ENCODE assay signal across 8 cellular contexts in genomic region chr2:20446280-20446916, GRCh38. TPM values are rescaled to one million over a fixed set of nuclear protein-coding genes. Genes with fewer than 3 reads are reported as not detected.
DNase-seq lines count a peak whose midpoint lies in the region; ATAC-seq and TF ChIP-seq lines count a peak whose summit lies in the region.

No MANE protein-coding gene starts in this region.

- no peak for ATAC-seq in activated T-helper 17 cell treated with anti-CD3 and anti-CD28 coated beads, Interleukin-2, amount 50 U/mL, for 72 hours (replicated peaks)
- no peak for ATAC-seq in stimulated activated memory B cell treated with anti-CD40 and anti-IgM and Interleukin-4, amounts not matched to agents 10 μg/mL and 1 μg/mL and 100 μg/mL, for 72 hours

- DNase-seq in HL-60 (ENCODE audit: low read depth in 1 of 2, low spot score in 1 of 2) (no peak), GM10266 (ENCODE audit: extremely low spot score) (no peak), NCI-H2081 (lab: John Stamatoyannopoulos, UW) (no peak), RPMI8226 (no peak)
- DNase-seq in stimulated activated CD4-positive, alpha-beta T cell treated with anti-CD3 and anti-CD28 coated beads, Interleukin-12 subunit alpha, Interleukin-12 subunit beta, amount 100 ng/mL, for 4 hours = no peak

- H3K36me3 Mint-ChIP-seq in activated T-helper 17 cell treated with anti-CD3 and anti-CD28 coated beads, Interleukin-2, amount 50 U/mL, for 72 hours (ENCODE audit: low read depth) = no peaks in the 10 kb centered on the region
- H3K36me3 Mint-ChIP-seq in stimulated activated memory B cell treated with anti-CD40 and anti-IgM and Interleukin-4, amounts not matched to agents 10 μg/mL and 1 μg/mL and 100 μg/mL, for 72 hours = no peaks in the 10 kb centered on the region

- peak overlapping the region; percentile 79 for H3K4me3 Mint-ChIP-seq in activated T-helper 17 cell treated with anti-CD3 and anti-CD28 coated beads, Interleukin-2, amount 50 U/mL, for 72 hours
- peak overlapping the region; percentile 82 for H3K4me3 Mint-ChIP-seq in stimulated activated memory B cell treated with anti-CD40 and anti-IgM and Interleukin-4, amounts not matched to agents 10 μg/mL and 1 μg/mL and 100 μg/mL, for 72 hours

- peaks cover 11% of the 10 kb centered on the region for H3K27me3 Mint-ChIP-seq in activated T-helper 17 cell treated with anti-CD3 and anti-CD28 coated beads, Interleukin-2, amount 50 U/mL, for 72 hours
- no peaks in the 10 kb centered on the region for H3K27me3 Mint-ChIP-seq in stimulated activated memory B cell treated with anti-CD40 and anti-IgM and Interleukin-4, amounts not matched to agents 10 μg/mL and 1 μg/mL and 100 μg/mL, for 72 hours

- H3K4me3 ChIP-seq in HL-60 (replicated peaks; ENCODE audit: insufficient read depth, low read length) (peak overlapping the region; percentile 33), iPS-18c (ENCODE audit: insufficient read depth, low read depth, low read length) (peak overlapping the region; percentile 73)

- H3K27ac ChIP-seq in HL-60 (replicated peaks) = no peak overlapping the region

- no peaks in the 10 kb centered on the region for H3K9me3 ChIP-seq in iPS-18c (ENCODE audit: control insufficient read depth, insufficient read depth, low read length)

- TF ChIP-seq CTCF in HL-60 (IDR thresholded peaks at IDR 0.05; ENCODE audit: insufficient read depth, low read length) (no peak), GM10266 (IDR thresholded peaks at IDR 0.05; ENCODE audit: control insufficient read depth, insufficient read depth, low read depth, missing control alignments) (no peak)

- H3K9me3 Mint-ChIP-seq in activated T-helper 17 cell treated with anti-CD3 and anti-CD28 coated beads, Interleukin-2, amount 50 U/mL, for 72 hours = no peaks in the 10 kb centered on the region
- H3K9me3 Mint-ChIP-seq in stimulated activated memory B cell treated with anti-CD40 and anti-IgM and Interleukin-4, amounts not matched to agents 10 μg/mL and 1 μg/mL and 100 μg/mL, for 72 hours = no peaks in the 10 kb centered on the region

- H3K27ac Mint-ChIP-seq in activated T-helper 17 cell treated with anti-CD3 and anti-CD28 coated beads, Interleukin-2, amount 50 U/mL, for 72 hours = no peak overlapping the region
- peak overlapping the region; percentile 79 for H3K27ac Mint-ChIP-seq in stimulated activated memory B cell treated with anti-CD40 and anti-IgM and Interleukin-4, amounts not matched to agents 10 μg/mL and 1 μg/mL and 100 μg/mL, for 72 hours

- peaks cover 18% of the 10 kb centered on the region for H3K27me3 ChIP-seq in HL-60 (ENCODE audit: insufficient read depth, poor library complexity, severe bottlenecking)

- H3K4me1 Mint-ChIP-seq in activated T-helper 17 cell treated with anti-CD3 and anti-CD28 coated beads, Interleukin-2, amount 50 U/mL, for 72 hours = no peaks in the 10 kb centered on the region
- peaks cover 13% of the 10 kb centered on the region for H3K4me1 Mint-ChIP-seq in stimulated activated memory B cell treated with anti-CD40 and anti-IgM and Interleukin-4, amounts not matched to agents 10 μg/mL and 1 μg/mL and 100 μg/mL, for 72 hours

RNA-seq across cellular contexts. Expression of gene RHOB, which starts 0.5 kb away (rescaled TPM):
- 10 to 100 TPM in 1 of 2 donors, 1 to 10 TPM in 1; 6.8 to 25.8 TPM for total RNA-seq in activated T-helper 17 cell treated with anti-CD3 and anti-CD28 coated beads, Interleukin-2, amount 50 U/mL, for 72 hours
